In the genomic region with DNA sequence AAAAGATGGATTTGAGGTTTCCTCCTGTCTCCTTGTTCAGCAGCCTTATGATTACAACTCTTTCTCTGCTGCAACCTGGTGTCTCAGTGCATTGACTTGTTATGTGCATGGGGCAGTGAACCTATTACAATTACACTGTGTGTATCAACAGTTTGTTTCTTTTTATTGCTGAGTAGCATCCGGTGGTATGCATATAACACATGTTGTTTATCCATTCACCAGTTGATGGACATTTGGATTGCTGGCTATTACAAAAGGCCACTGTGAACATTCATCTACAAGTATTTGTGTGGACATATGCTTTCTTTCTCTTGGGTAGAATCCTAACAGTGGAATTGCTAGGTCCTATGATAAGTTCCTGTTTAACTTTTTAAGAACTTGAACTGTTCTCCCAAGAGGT, we compare ENCODE assay signal across 17 cellular contexts.
DNase-seq lines count a peak whose midpoint lies in the region; ATAC-seq and TF ChIP-seq lines count a peak whose summit lies in the region.
"Had no signal": no experiment of that assay in that cellular context is flagged by ENCODE, and none has a peak within 500 bp of the region (broad histone marks: within the 10 kb centered on the region; RNA-seq: fewer than 3 reads in every experiment).

No MANE protein-coding gene starts in this region.

- WGBS in mesenchymal stem cell = 100% methylated on average over 1 of the region's 1 CpG

- no peak overlapping the region for H3K4ac ChIP-seq in mesenchymal stem cell (ENCODE audit: low read depth in 1 of 2, low read length in 2 of 2)

- no peak overlapping the region for H3K14ac ChIP-seq in mesenchymal stem cell (ENCODE audit: low read length in 2 of 2)

- H4K8ac ChIP-seq in mesenchymal stem cell (ENCODE audit: low read length) = no peak overlapping the region

- H3K18ac ChIP-seq in mesenchymal stem cell (ENCODE audit: low read depth in 1 of 2, low read length in 2 of 2) = no peak overlapping the region

- H3K4me1 ChIP-seq in mesenchymal stem cell (ENCODE audit: control insufficient read depth, insufficient read depth, low read depth, low read length) = no peaks in the 10 kb centered on the region
- H3K4me1 ChIP-seq: BLaER1 had no signal

- H3K36me3 ChIP-seq in mesenchymal stem cell (ENCODE audit: control insufficient read depth in 1 of 2, insufficient read depth in 2 of 2, low read depth in 1 of 2, low read length in 2 of 2) = peaks cover 0 to 3% of the 10 kb centered on the region in 2 experiments
- H3K36me3 ChIP-seq: BLaER1 had no signal

- peak; percentile 24 for DNase-seq in HCEC 1CT
- peak; percentile 26 for DNase-seq in SK-MEL-5 (ENCODE audit: low read depth, low spot score)
- peak; percentile 7 to 22 for DNase-seq in foreskin fibroblast
- peak; percentile 41 for DNase-seq in mesenchymal stem cell
- no peak for DNase-seq in NCI-H2171 treated with DMSO at 0.1 percent for 48 hours (lab: John Stamatoyannopoulos, UW)
- DNase-seq: 8988T; Calu3; CD4-positive, alpha-beta memory T cell; DMS 273 treated with DMSO at 0.1 percent for 48 hours; DMS53; DND-41; EL had no signal

- H2BK120ac ChIP-seq in mesenchymal stem cell (ENCODE audit: low read depth, low read length) = no peak overlapping the region

- no peak for TF ChIP-seq CTCF in foreskin fibroblast (IDR thresholded peaks at IDR 0.05; ENCODE audit: low read depth, low read length)

- no peak overlapping the region for H2AFZ ChIP-seq in mesenchymal stem cell (ENCODE audit: low read depth, low read length)
- H2AFZ ChIP-seq: GM23338 had no signal

- H3K9me3 ChIP-seq in mesenchymal stem cell (ENCODE audit: control insufficient read depth, low read length) = no peaks in the 10 kb centered on the region

- no peaks in the 10 kb centered on the region for H3K27me3 ChIP-seq in mesenchymal stem cell (ENCODE audit: control insufficient read depth in 1 of 2, insufficient read depth in 1 of 2, low read length in 2 of 2)
- H3K27me3 ChIP-seq: BLaER1 had no signal

- no peak overlapping the region for H3K4me2 ChIP-seq in mesenchymal stem cell (ENCODE audit: low read length, poor library complexity, severe bottlenecking)
- H3K4me2 ChIP-seq: BLaER1, GM23338 had no signal

- H3K4me3 ChIP-seq in foreskin fibroblast (ENCODE audit: low read depth in 1 of 2, low read length in 2 of 2) (no peak overlapping the region), mesenchymal stem cell (ENCODE audit: insufficient read depth in 1 of 2, low read depth in 1 of 2, low read length in 2 of 2) (no peak overlapping the region)
- H3K4me3 ChIP-seq: BLaER1, GM23338 had no signal

- no peak overlapping the region for H2BK15ac ChIP-seq in mesenchymal stem cell (ENCODE audit: low read depth, poor library complexity, severe bottlenecking)

- H2BK5ac ChIP-seq in mesenchymal stem cell (ENCODE audit: low read depth, low read length, poor library complexity, severe bottlenecking) = no peak overlapping the region

- H2BK12ac ChIP-seq in mesenchymal stem cell (ENCODE audit: low read length in 2 of 2) = no peak overlapping the region

- H3K23ac ChIP-seq in mesenchymal stem cell (ENCODE audit: low read length in 2 of 2) = no peak overlapping the region

- no peak overlapping the region for H3K27ac ChIP-seq in mesenchymal stem cell (ENCODE audit: low read length, poor library complexity, severe bottlenecking)
- H3K27ac ChIP-seq: BLaER1 had no signal

- H2AK5ac ChIP-seq in mesenchymal stem cell (ENCODE audit: low read length, severe bottlenecking) = no peak overlapping the region

- in situ Hi-C loops in SK-MEL-5 (cut with HindIII; ENCODE audit: low pct_unique_long_range_greater_than_20kb, low sequenced_read_pairs) = no loop called here

- ATAC-seq in GM19328 (IDR thresholded peaks at IDR 0.05; ENCODE audit: unreplicated experiment) = no peak
- no peak for ATAC-seq in HG03025 (IDR thresholded peaks at IDR 0.05; ENCODE audit: low FRiP score, unreplicated experiment)
- ATAC-seq: GM23338, HCT116 had no signal

- H3K9ac ChIP-seq in mesenchymal stem cell (ENCODE audit: low read length) = no peak overlapping the region
- H3K9ac ChIP-seq: BLaER1 had no signal

- H4K91ac ChIP-seq in mesenchymal stem cell (ENCODE audit: low read length) = no peak overlapping the region

- H3K79me1 ChIP-seq in mesenchymal stem cell (replicated peaks; ENCODE audit: low read length, poor library complexity, severe bottlenecking) = no peaks in the 10 kb centered on the region
